1 cellular context compared by ENCODE assay signal in the genomic region with DNA sequence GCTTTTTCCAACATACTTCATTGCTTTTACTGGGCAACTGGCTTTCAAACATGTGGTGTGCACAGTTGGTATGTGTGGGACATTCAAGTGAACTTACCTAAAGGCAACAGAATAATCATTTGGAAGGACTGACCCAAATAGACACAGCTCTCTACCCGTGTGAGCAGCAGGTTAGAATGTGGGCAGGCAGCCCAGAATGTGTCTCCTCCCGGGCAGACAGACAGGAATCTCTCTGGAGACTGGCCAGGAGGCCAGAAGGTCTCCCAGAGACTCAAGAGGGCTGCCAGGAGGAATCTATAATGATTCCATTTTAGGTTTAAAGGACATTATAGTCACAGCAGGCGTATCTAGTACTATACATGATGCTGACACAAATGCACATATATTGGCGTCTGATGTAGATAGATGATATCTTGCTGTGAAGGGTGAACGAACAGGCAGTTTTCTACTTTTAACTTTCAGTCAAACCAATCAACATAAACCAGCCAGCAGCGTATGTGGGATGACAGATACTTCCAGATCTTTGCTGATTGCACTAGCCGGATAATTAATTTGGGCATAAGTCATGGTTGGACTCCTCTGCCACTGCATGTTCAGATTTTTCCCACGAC.
TF ChIP-seq lines count a peak whose summit lies in the region.

No MANE protein-coding gene starts in this region.

TF ChIP-seq in GM23338, 12 proteins besides CTCF, POLR2A, EP300 and RAD21 (continued from another document):
- TF ChIP-seq, protein P1, sequence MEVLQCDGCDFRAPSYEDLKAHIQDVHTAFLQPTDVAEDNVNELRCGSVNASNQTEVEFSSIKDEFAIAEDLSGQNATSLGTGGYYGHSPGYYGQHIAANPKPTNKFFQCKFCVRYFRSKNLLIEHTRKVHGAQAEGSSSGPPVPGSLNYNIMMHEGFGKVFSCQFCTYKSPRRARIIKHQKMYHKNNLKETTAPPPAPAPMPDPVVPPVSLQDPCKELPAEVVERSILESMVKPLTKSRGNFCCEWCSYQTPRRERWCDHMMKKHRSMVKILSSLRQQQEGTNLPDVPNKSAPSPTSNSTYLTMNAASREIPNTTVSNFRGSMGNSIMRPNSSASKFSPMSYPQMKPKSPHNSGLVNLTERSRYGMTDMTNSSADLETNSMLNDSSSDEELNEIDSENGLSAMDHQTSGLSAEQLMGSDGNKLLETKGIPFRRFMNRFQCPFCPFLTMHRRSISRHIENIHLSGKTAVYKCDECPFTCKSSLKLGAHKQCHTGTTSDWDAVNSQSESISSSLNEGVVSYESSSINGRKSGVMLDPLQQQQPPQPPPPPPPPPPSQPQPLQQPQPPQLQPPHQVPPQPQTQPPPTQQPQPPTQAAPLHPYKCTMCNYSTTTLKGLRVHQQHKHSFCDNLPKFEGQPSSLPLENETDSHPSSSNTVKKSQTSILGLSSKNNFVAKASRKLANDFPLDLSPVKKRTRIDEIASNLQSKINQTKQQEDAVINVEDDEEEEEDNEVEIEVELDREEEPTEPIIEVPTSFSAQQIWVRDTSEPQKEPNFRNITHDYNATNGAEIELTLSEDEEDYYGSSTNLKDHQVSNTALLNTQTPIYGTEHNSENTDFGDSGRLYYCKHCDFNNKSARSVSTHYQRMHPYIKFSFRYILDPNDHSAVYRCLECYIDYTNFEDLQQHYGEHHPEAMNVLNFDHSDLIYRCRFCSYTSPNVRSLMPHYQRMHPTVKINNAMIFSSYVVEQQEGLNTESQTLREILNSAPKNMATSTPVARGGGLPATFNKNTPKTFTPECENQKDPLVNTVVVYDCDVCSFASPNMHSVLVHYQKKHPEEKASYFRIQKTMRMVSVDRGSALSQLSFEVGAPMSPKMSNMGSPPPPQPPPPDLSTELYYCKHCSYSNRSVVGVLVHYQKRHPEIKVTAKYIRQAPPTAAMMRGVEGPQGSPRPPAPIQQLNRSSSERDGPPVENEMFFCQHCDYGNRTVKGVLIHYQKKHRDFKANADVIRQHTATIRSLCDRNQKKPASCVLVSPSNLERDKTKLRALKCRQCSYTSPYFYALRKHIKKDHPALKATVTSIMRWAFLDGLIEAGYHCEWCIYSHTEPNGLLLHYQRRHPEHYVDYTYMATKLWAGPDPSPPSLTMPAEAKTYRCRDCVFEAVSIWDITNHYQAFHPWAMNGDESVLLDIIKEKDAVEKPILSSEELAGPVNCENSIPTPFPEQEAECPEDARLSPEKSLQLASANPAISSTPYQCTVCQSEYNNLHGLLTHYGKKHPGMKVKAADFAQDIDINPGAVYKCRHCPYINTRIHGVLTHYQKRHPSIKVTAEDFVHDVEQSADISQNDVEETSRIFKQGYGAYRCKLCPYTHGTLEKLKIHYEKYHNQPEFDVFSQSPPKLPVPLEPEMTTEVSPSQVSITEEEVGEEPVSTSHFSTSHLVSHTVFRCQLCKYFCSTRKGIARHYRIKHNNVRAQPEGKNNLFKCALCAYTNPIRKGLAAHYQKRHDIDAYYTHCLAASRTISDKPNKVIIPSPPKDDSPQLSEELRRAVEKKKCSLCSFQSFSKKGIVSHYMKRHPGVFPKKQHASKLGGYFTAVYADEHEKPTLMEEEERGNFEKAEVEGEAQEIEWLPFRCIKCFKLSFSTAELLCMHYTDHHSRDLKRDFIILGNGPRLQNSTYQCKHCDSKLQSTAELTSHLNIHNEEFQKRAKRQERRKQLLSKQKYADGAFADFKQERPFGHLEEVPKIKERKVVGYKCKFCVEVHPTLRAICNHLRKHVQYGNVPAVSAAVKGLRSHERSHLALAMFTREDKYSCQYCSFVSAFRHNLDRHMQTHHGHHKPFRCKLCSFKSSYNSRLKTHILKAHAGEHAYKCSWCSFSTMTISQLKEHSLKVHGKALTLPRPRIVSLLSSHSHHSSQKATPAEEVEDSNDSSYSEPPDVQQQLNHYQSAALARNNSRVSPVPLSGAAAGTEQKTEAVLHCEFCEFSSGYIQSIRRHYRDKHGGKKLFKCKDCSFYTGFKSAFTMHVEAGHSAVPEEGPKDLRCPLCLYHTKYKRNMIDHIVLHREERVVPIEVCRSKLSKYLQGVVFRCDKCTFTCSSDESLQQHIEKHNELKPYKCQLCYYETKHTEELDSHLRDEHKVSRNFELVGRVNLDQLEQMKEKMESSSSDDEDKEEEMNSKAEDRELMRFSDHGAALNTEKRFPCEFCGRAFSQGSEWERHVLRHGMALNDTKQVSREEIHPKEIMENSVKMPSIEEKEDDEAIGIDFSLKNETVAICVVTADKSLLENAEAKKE (CRISPR knock-in tag; IDR thresholded peaks at IDR 0.05), result no peak
- TF ChIP-seq NANOG (IDR thresholded peaks at IDR 0.05; ENCODE audit: borderline replicate concordance) (no peak), ZNF114 (CRISPR knock-in tag; IDR thresholded peaks at IDR 0.05) (no peak), CREB1 (CRISPR knock-in tag; IDR thresholded peaks at IDR 0.05; ENCODE audit: low read depth) (no peak), EZH2 (IDR thresholded peaks at IDR 0.05; ENCODE audit: low read depth, unreplicated experiment) (no peak), ZNF331 (CRISPR knock-in tag; IDR thresholded peaks at IDR 0.05; ENCODE audit: low read depth) (no peak), POLR2AphosphoS5 (IDR thresholded peaks at IDR 0.05; ENCODE audit: low read depth) (no peak)
